In genomic region chr15:73990250-73991005, GRCh38 we compare ENCODE assay signal across 9 cellular contexts. TPM values are rescaled to one million over a fixed set of nuclear protein-coding genes. Genes with fewer than 3 reads are reported as not detected.
DNase-seq lines count a peak whose midpoint lies in the region; ATAC-seq, FAIRE-seq and TF ChIP-seq lines count a peak whose summit lies in the region.
"Had no signal": no experiment of that assay in that cellular context is flagged by ENCODE, and none has a peak within 500 bp of the region (broad histone marks: within the 10 kb centered on the region; RNA-seq: fewer than 3 reads in every experiment).

No MANE protein-coding gene starts in this region.

- H3K9me3 Mint-ChIP-seq in natural killer cell = no peaks in the 10 kb centered on the region

- H3K4me3 Mint-ChIP-seq in natural killer cell = peak overlapping the region; percentile 89

- H3K4me3 ChIP-seq in left ventricle myocardium inferior (peak overlapping the region; percentile 98), GM12878 (no peak overlapping the region), aorta (ENCODE audit: low read length in 2 of 2) (no peak overlapping the region)

- H3K4me2 ChIP-seq in GM12878 (ENCODE audit: control insufficient read depth, insufficient read depth) = peak overlapping the region; percentile 32; the same call in 1 of the 2 replicates

- peaks cover 14% of the 10 kb centered on the region for H3K79me2 ChIP-seq in GM12878 (ENCODE audit: control insufficient read depth, insufficient read depth, low read length)

- peaks cover 15% of the 10 kb centered on the region for H3K36me3 ChIP-seq in left ventricle myocardium inferior
- no peaks in the 10 kb centered on the region; a peak in 1 of 4 replicates for H3K36me3 ChIP-seq in GM12878 (ENCODE audit: control insufficient read depth in 2 of 2, insufficient read depth in 2 of 2, low read length in 1 of 2)
- no peaks in the 10 kb centered on the region for H3K36me3 ChIP-seq in aorta (ENCODE audit: control insufficient read depth in 1 of 2, insufficient read depth in 2 of 2, low read length in 1 of 2)

- no peak overlapping the region for H2AFZ ChIP-seq in GM12878 (ENCODE audit: control insufficient read depth, low read depth, low read length)

- in situ Hi-C loops in GM12878 (cut with MboI) = no loop called here

- POLR2A ChIA-PET in GM12878 (lab: Charles Lee) = no interaction called here

- CTCF ChIA-PET in GM12878 (lab: Yijun Ruan, JAX) = interaction anchor here (0.6 to 4.1 kb wide), 5 partner anchors 15 to 116 kb away, joined by 3 to 33 read pairs (median 3); no protein-coding TSS in a partner anchor

- H3K27me3 Mint-ChIP-seq in natural killer cell (ENCODE audit: low read depth in 2 of 2) = no peaks in the 10 kb centered on the region

- ATAC-seq in left ventricle myocardium superior = no peak
- no peak for ATAC-seq in GM12878
- ATAC-seq in natural killer cell = no peak
- ATAC-seq in aorta (ENCODE audit: low FRiP score) = no peak
- no peak for ATAC-seq in HG03520 (IDR thresholded peaks at IDR 0.05; ENCODE audit: unreplicated experiment)
- no peak for ATAC-seq in HG03354 (IDR thresholded peaks at IDR 0.05; ENCODE audit: poor library complexity, severe bottlenecking, unreplicated experiment)
- ATAC-seq in HG03095 (IDR thresholded peaks at IDR 0.05; ENCODE audit: unreplicated experiment) = no peak

- peaks cover 22 to 46% of the 10 kb centered on the region in 2 donors for H3K4me1 Mint-ChIP-seq in natural killer cell

- TF ChIP-seq RAD21 in GM12878 (IDR thresholded peaks at IDR 0.05; ENCODE audit: insufficient read depth, low read depth, low read length) = no peak

- no peak for TF ChIP-seq POLR2A in GM12878 (IDR thresholded peaks at IDR 0.05; ENCODE audit: low read depth, low read length)

- H3K27me3 ChIP-seq in left ventricle myocardium inferior (ENCODE audit: low read depth) (no peaks in the 10 kb centered on the region), GM12878 (replicated peaks in 1 of 2; ENCODE audit: control insufficient read depth in 2 of 2, insufficient read depth in 2 of 2, low read length in 1 of 2) (no peaks in the 10 kb centered on the region), aorta (ENCODE audit: control insufficient read depth in 1 of 2, insufficient read depth in 2 of 2, low read length in 1 of 2) (no peaks in the 10 kb centered on the region)

- TF ChIP-seq CTCF in left ventricle myocardium inferior (IDR thresholded peaks at IDR 0.05; ENCODE audit: borderline replicate concordance) (no peak), GM12878 (IDR thresholded peaks at IDR 0.05 in 2 of 3, conservative IDR thresholded peaks at IDR 0.05 in 1 of 3; ENCODE audit: control insufficient read depth in 2 of 3, extremely low read depth in 1 of 3, insufficient read depth in 1 of 3, low read depth in 3 of 3, low read length in 3 of 3) (no peak), natural killer cell (IDR thresholded peaks at IDR 0.05) (no peak)

- peak overlapping the region; percentile 100 for H3K27ac ChIP-seq in left ventricle myocardium inferior (replicated peaks)
- H3K27ac ChIP-seq in GM12878 (ENCODE audit: control insufficient read depth, insufficient read depth) = no peak overlapping the region
- peak overlapping the region; percentile 30 to 86 for H3K27ac ChIP-seq in aorta (ENCODE audit: low read depth in 1 of 2, low read length in 2 of 2)
- H3K27ac ChIP-seq: SK-N-MC had no signal

- intact Hi-C loops in left ventricle myocardium inferior (cut with micrococcal nuclease) (no loop called here), left ventricle myocardium superior (cut with micrococcal nuclease) (no loop called here), GM12878 (cut with micrococcal nuclease; ENCODE audit: unreplicated experiment) (no loop called here), natural killer cell (cut with micrococcal nuclease) (no loop called here), aorta (cut with DNase I) (loop anchor here in 1 of 2 donors (2.0 to 5.0 kb wide), 3 partner anchors 50 to 327 kb away; partner anchors contain the start of gene LOXL1)

- no peaks in the 10 kb centered on the region for H4K20me1 ChIP-seq in GM12878 (ENCODE audit: control insufficient read depth, insufficient read depth)

- DNase-seq in left ventricle myocardium inferior (no peak), left ventricle myocardium superior (no peak), GM12878 (ENCODE audit: low read depth, low spot score) (no peak), natural killer cell (no peak), aorta (peak in 1 of 2 donors; percentile 54)

- no peak for FAIRE-seq in GM12878 (lab: Jason Lieb, UNC)

- no peaks in the 10 kb centered on the region for H3K36me3 Mint-ChIP-seq in natural killer cell

- H3K9me3 ChIP-seq in left ventricle myocardium inferior (replicated peaks) = no peaks in the 10 kb centered on the region
- H3K9me3 ChIP-seq in GM12878 (replicated peaks; ENCODE audit: control insufficient read depth, insufficient read depth, low read length) = no peaks in the 10 kb centered on the region
- no peaks in the 10 kb centered on the region for H3K9me3 ChIP-seq in aorta (ENCODE audit: control insufficient read depth, low read length)

- no peak overlapping the region for H3K27ac Mint-ChIP-seq in natural killer cell

- H3K9ac ChIP-seq in GM12878 (ENCODE audit: control insufficient read depth, insufficient read depth, low read length) = no peak overlapping the region

- SMC1A ChIA-PET in GM12878 (lab: Charles Lee; ENCODE audit: uncharacterized antibody, unreplicated experiment) = interaction anchor here (0.6 kb wide), 1 partner anchor 19 kb away, joined by 3 read pairs; no protein-coding TSS in a partner anchor

- RAD21 ChIA-PET in GM12878 (lab: Charles Lee; ENCODE audit: unreplicated experiment) = no interaction called here

- BruUV-seq in GM12878 (replicated peaks; lab: Mats Ljungman, UMichigan) = no TSS peak

- H3K4me1 ChIP-seq in left ventricle myocardium inferior (peaks cover 95% of the 10 kb centered on the region), GM12878 (ENCODE audit: control insufficient read depth, insufficient read depth, low read length) (peaks cover 33% of the 10 kb centered on the region), aorta (ENCODE audit: control insufficient read depth in 1 of 2, insufficient read depth in 2 of 2, low read length in 2 of 2) (no peaks in the 10 kb centered on the region)

- no peak for TF ChIP-seq EP300 in GM12878 (IDR thresholded peaks at IDR 0.05; ENCODE audit: borderline replicate concordance in 1 of 2, control insufficient read depth in 1 of 2, low read depth in 2 of 2, low read length in 2 of 2)

- WGBS in GM12878 (ENCODE audit: insufficient coverage, insufficient replicate concordance, low lambda C conversion rate, missing lambda C conversion rate) = 90% methylated on average over 9 of the region's 9 CpGs
- WGBS in aorta, 2 donors = 71 to 72% methylated on average over 9 of the region's 9 CpGs

TF ChIP-seq in GM12878, 131 proteins besides CTCF, POLR2A, EP300 and RAD21 (continues in another document):
- TF ChIP-seq YBX1 (IDR thresholded peaks at IDR 0.05) (no peak), FOXM1 (IDR thresholded peaks at IDR 0.05; ENCODE audit: low read depth, low read length) (no peak), DPF2 (IDR thresholded peaks at IDR 0.05) (no peak), WRNIP1 (IDR thresholded peaks at IDR 0.05; ENCODE audit: borderline replicate concordance, low read depth, low read length) (no peak)

RNA-seq across cellular contexts. Expression of gene STOML1, which starts 1.7 kb away (rescaled TPM):
- 26.1 TPM for total RNA-seq in left ventricle myocardium inferior
- total RNA-seq in left ventricle myocardium superior = 26.9 TPM
- total RNA-seq in GM12878 (2013; cell fraction: nucleolus; rRNA removed) = 10.3 and 11.0 TPM in 2 replicates
- total RNA-seq in GM12878 (2014; rRNA removed) = 12.0 and 12.2 TPM in 2 replicates
- 4.6 TPM in 2 replicates for total RNA-seq in GM12878 (2014; rRNA removed; fragmentation: Illumina TruSeq; extraction: Trizol)
- total RNA-seq in GM12878 (2021) = 12.1 TPM in 2 replicates
- 2.0 TPM for polyA plus RNA-seq in GM12878 (2011; ENCODE audit: low read depth)
- 2.0 and 4.2 TPM in 2 replicates for polyA plus RNA-seq in GM12878 (2011; rRNA removed)
- 6.4 and 9.0 TPM in 2 replicates for polyA plus RNA-seq in GM12878 (2011; cell fraction: cytosol; rRNA removed)
- polyA plus RNA-seq in GM12878 (2011; cell fraction: nucleus; rRNA removed) = 9.2 and 11.5 TPM in 2 replicates
- 4.7 and 5.3 TPM in 2 replicates for polyA plus RNA-seq in GM12878 (2012)
- 1.7 and 3.2 TPM in 2 replicates for polyA plus RNA-seq in GM12878 (2014; fragmentation: Illumina TruSeq; extraction: Trizol)
- polyA plus RNA-seq in GM12878 (2014; fragmentation: Nextera tagmentation; extraction: Ambion mirVana) = under 1 TPM; 0.14 to 0.46 TPM
- polyA plus RNA-seq in GM12878 (2014; rRNA removed) = 12.5 and 13.6 TPM in 2 replicates
- polyA plus RNA-seq in GM12878 (2016; fragmentation: Nextera tagmentation; extraction: Ambion mirVana) = 10 to 100 TPM; 13.2 to 13.6 TPM
- 3.1 and 4.0 TPM in 2 replicates for polyA minus RNA-seq in GM12878 (2011; rRNA and poly(A)+ RNA removed)
- polyA minus RNA-seq in GM12878 (2011; cell fraction: cytosol; rRNA and poly(A)+ RNA removed) = 1.6 and 3.1 TPM in 2 replicates
- polyA minus RNA-seq in GM12878 (2011; cell fraction: nucleus; rRNA and poly(A)+ RNA removed) = 3.3 and 5.1 TPM in 2 replicates
- 1 to 10 TPM; 5.6 to 8.2 (median 7.0) TPM for total RNA-seq in natural killer cell
- 10 to 100 TPM; 12.9 to 16.4 TPM for total RNA-seq in aorta
- polyA plus RNA-seq in aorta = 10 to 100 TPM; 10.5 to 19.2 TPM

RNA-seq across cellular contexts. Expression of gene PML, which starts 4.1 kb away (rescaled TPM):
- total RNA-seq in left ventricle myocardium inferior = 19.1 TPM
- total RNA-seq in left ventricle myocardium superior = 20.8 TPM
- total RNA-seq in GM12878 (2013; cell fraction: nucleolus; rRNA removed) = 88.7 and 88.9 TPM in 2 replicates
- total RNA-seq in GM12878 (2014; rRNA removed) = 28.4 and 28.9 TPM in 2 replicates
- 17.8 and 18.8 TPM in 2 replicates for total RNA-seq in GM12878 (2014; rRNA removed; fragmentation: Illumina TruSeq; extraction: Trizol)
- 91.5 and 95.5 TPM in 2 replicates for total RNA-seq in GM12878 (2021)
- polyA plus RNA-seq in GM12878 (2011; ENCODE audit: low read depth) = 26.0 TPM
- 7.6 and 13.6 TPM in 2 replicates for polyA plus RNA-seq in GM12878 (2011; rRNA removed)
- 21.8 and 24.5 TPM in 2 replicates for polyA plus RNA-seq in GM12878 (2011; cell fraction: cytosol; rRNA removed)
- 50.9 and 65.9 TPM in 2 replicates for polyA plus RNA-seq in GM12878 (2011; cell fraction: nucleus; rRNA removed)
- polyA plus RNA-seq in GM12878 (2012) = 58.4 and 60.6 TPM in 2 replicates
- polyA plus RNA-seq in GM12878 (2014; fragmentation: Illumina TruSeq; extraction: Trizol) = 15.0 and 32.7 TPM in 2 replicates
- 10 to 100 TPM in 1 of 2 experiments, 1 to 10 TPM in 1; 8.5 to 14.2 TPM for polyA plus RNA-seq in GM12878 (2014; fragmentation: Nextera tagmentation; extraction: Ambion mirVana)
- polyA plus RNA-seq in GM12878 (2014; rRNA removed) = 34.2 and 45.3 TPM in 2 replicates
- 10 to 100 TPM; 54.0 to 60.0 TPM for polyA plus RNA-seq in GM12878 (2016; fragmentation: Nextera tagmentation; extraction: Ambion mirVana)
- 20.8 and 38.7 TPM in 2 replicates for polyA minus RNA-seq in GM12878 (2011; rRNA and poly(A)+ RNA removed)
- polyA minus RNA-seq in GM12878 (2011; cell fraction: cytosol; rRNA and poly(A)+ RNA removed) = 30.0 and 41.2 TPM in 2 replicates
- 18.5 and 37.6 TPM in 2 replicates for polyA minus RNA-seq in GM12878 (2011; cell fraction: nucleus; rRNA and poly(A)+ RNA removed)
- total RNA-seq in natural killer cell = 10 to 100 TPM; 65.8 to 68.7 (median 67.6) TPM
- total RNA-seq in aorta = 10 to 100 TPM; 72.6 to 91.9 TPM
- 10 to 100 TPM in 1 of 2 donors, 1 to 10 TPM in 1; 8.6 to 45.5 TPM for polyA plus RNA-seq in aorta
